Comparison of ENCODE assay signal across 13 cellular contexts in the genomic region with DNA sequence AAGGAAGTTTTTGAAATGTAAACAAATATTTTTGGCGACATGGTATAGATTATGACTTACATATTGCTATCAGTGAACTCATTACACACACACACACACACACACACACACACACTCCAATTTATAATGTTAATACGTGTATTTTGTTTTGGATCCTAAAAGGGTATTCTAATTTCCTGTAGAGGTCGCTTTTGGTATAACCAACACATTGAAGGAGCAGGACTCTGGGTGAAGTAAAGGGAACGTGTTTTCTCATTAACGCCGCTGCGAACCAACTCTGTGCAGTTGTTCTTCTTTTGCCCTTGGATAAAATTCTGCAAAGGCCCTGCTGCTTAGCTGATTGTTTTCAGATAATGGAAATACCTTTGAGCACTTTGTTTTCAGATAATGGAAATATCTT.
DNase-seq lines count a peak whose midpoint lies in the region; ATAC-seq and TF ChIP-seq lines count a peak whose summit lies in the region.
"Had no signal": no experiment of that assay in that cellular context is flagged by ENCODE, and none has a peak within 500 bp of the region (broad histone marks: within the 10 kb centered on the region; RNA-seq: fewer than 3 reads in every experiment).

No MANE protein-coding gene starts in this region.

- no peaks in the 10 kb centered on the region for H3K9me3 ChIP-seq in upper lobe of right lung
- no peaks in the 10 kb centered on the region for H3K9me3 ChIP-seq in Peyer's patch
- H3K9me3 ChIP-seq: gastrocnemius medialis had no signal

- H3K4me3 ChIP-seq in upper lobe of right lung (no peak overlapping the region), Peyer's patch (no peak overlapping the region)
- H3K4me3 ChIP-seq: gastrocnemius medialis, mucosa of descending colon, PC-9 had no signal

- no peak for TF ChIP-seq CTCF in upper lobe of right lung (IDR thresholded peaks at IDR 0.05)
- peak in 1 of 6 experiments; percentile 27 for TF ChIP-seq CTCF in Peyer's patch (IDR thresholded peaks at IDR 0.05)

- ATAC-seq in HG03342 (IDR thresholded peaks at IDR 0.05; ENCODE audit: unreplicated experiment), result peak; percentile 73
- ATAC-seq in upper lobe of right lung, result peak; percentile 70
- ATAC-seq: gastrocnemius medialis, mucosa of descending colon had no signal

- H3K4me1 ChIP-seq in upper lobe of right lung (no peaks in the 10 kb centered on the region), Peyer's patch (no peaks in the 10 kb centered on the region)
- H3K4me1 ChIP-seq: gastrocnemius medialis had no signal

- H3K27ac ChIP-seq in upper lobe of right lung (no peak overlapping the region), Peyer's patch (no peak overlapping the region)
- H3K27ac ChIP-seq: gastrocnemius medialis, HL-60, PC-9 had no signal

- intact Hi-C loops in upper lobe of right lung (cut with DNase I), result no loop called here

- H3K36me3 ChIP-seq in upper lobe of right lung (no peaks in the 10 kb centered on the region), Peyer's patch (no peaks in the 10 kb centered on the region)
- H3K36me3 ChIP-seq: gastrocnemius medialis had no signal

- H3K27me3 ChIP-seq in upper lobe of right lung (no peaks in the 10 kb centered on the region), Peyer's patch (no peaks in the 10 kb centered on the region)
- H3K27me3 ChIP-seq: gastrocnemius medialis had no signal

- DNase-seq in NOMO-1 (lab: John Stamatoyannopoulos, UW; ENCODE audit: unreplicated experiment in 2 of 2) (peak; percentile 0 to 28), NOMO-1 treated with dmso at 0.1 percent for 144 hours (lab: John Stamatoyannopoulos, UW; ENCODE audit: unreplicated experiment) (no peak), amniotic epithelial cell (ENCODE audit: low read depth) (peak; percentile 8), upper lobe of right lung (no peak), NCI-H446 treated with DMSO at 0.1 percent for 48 hours (lab: John Stamatoyannopoulos, UW) (no peak), NCI-H2029 (lab: John Stamatoyannopoulos, UW) (no peak), Peyer's patch (no peak)
- DNase-seq: activated CD4-positive, alpha-beta memory T cell treated with anti-CD3 and anti-CD28 coated beads, Interleukin-2, amount 10 ng/mL, durations not matched to agents 7 days and 5 days; gastrocnemius medialis; mucosa of descending colon; PC-9 had no signal

- no peak for TF ChIP-seq POLR2A in Peyer's patch (IDR thresholded peaks at IDR 0.05)

Comparison
In these comparisons a context has a peak if more than half of its experiments do, and no peak if none do; other contexts are left out.
1. DNase-seq: peak in NOMO-1 (2 of 2) and amniotic epithelial cell (single experiment); none in NOMO-1 treated with dmso at 0.1 percent for 144 hours (single experiment), upper lobe of right lung (single experiment), NCI-H446 treated with DMSO at 0.1 percent for 48 hours (single experiment), NCI-H2029 (single experiment) and Peyer's patch (0 of 3).